ENCODE assay signal across 27 cellular contexts in the genomic region with DNA sequence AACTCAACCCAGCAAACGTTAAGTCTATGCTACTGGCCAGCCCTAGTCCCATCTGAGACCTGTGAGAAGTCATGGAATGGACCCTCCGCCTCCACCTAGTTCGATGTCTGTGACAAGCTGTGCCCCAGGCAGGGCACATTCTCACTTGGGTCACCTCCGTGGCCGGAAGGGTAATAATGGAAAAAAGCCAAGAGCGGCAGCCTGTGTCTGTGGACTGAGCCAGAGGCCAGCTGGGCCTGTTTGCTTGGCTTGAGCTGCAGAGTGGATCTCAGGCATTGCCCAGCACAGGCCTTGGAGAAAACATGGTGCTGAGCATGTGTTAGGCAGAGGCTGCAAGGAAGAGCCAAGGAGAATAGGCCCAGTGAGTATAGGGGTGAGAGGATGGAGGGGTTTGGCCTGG.
"Had no signal": no experiment of that assay in that cellular context is flagged by ENCODE, and none has a peak within 500 bp of the region (broad histone marks: within the 10 kb centered on the region; RNA-seq: fewer than 3 reads in every experiment).

No MANE protein-coding gene starts in this region.

- H3K79me2 ChIP-seq: parathyroid adenoma had no signal

- H2AFZ ChIP-seq: neural progenitor cell, parathyroid adenoma had no signal

- H3K36me3 Mint-ChIP-seq: naive thymus-derived CD4-positive, alpha-beta T cell; stimulated activated memory B cell treated with anti-CD40 and anti-IgM and Interleukin-4, amounts not matched to agents 10 μg/mL and 1 μg/mL and 100 μg/mL, for 72 hours had no signal

- H3K4me2 ChIP-seq: neural progenitor cell had no signal

- DNase-seq: colonic mucosa; effector CD8-positive, alpha-beta T cell; foreskin fibroblast; gastrocnemius medialis; hypothalamus; immature natural killer cell; islet precursor cell; kidney glomerular epithelial cell; mesendoderm; midbrain; naive thymus-derived CD4-positive, alpha-beta T cell; right cardiac atrium; sigmoid colon; stimulated activated CD4-positive, alpha-beta T cell treated with anti-CD3 and anti-CD28 coated beads, Interleukin-2, amount 100 ng/mL, for 24 hours; stimulated activated CD4-positive, alpha-beta T cell treated with anti-CD3 and anti-CD28 coated beads, Interleukin-4, amount 100 ng/mL, for 24 hours; stimulated activated naive CD8-positive, alpha-beta T cell treated with anti-CD3 and anti-CD28 coated beads, Interleukin-15, Interleukin-2, amounts not matched to agents 100 U/mL and 50 U/mL, for 24 hours; testis; transverse colon had no signal

- H3K9me3 ChIP-seq: colonic mucosa, gastrocnemius medialis, prostate gland, testis had no signal

- H3K4me1 ChIP-seq: colonic mucosa, gastrocnemius medialis, neural progenitor cell, parathyroid adenoma, prostate gland, sigmoid colon, testis, transverse colon had no signal

- H3K9ac ChIP-seq: neural progenitor cell, parathyroid adenoma had no signal

- H3K4me3 ChIP-seq: colonic mucosa, gastrocnemius medialis, neural progenitor cell, prostate gland, sigmoid colon, testis, transverse colon had no signal

- H3K27ac ChIP-seq: colonic mucosa, epithelial cell of prostate, gastrocnemius medialis, neural progenitor cell, parathyroid adenoma, prostate gland, sigmoid colon, testis, transverse colon had no signal

- H3K27me3 ChIP-seq: colonic mucosa, gastrocnemius medialis, neural progenitor cell, sigmoid colon, testis, transverse colon had no signal

- H3K27ac Mint-ChIP-seq: dendritic cell treated with granulocyte-macrophage colony-stimulating factor and Interleukin-4, amounts not matched to agents 40 ng/mL and 50 ng/mL, for 4 days; immature natural killer cell; naive thymus-derived CD4-positive, alpha-beta T cell; nephron; neural progenitor cell; stimulated activated memory B cell treated with anti-CD40 and anti-IgM and Interleukin-4, amounts not matched to agents 10 μg/mL and 1 μg/mL and 100 μg/mL, for 72 hours had no signal

- H3K36me3 ChIP-seq: colonic mucosa, gastrocnemius medialis, neural progenitor cell, prostate gland, sigmoid colon, transverse colon had no signal

- H3K4me1 Mint-ChIP-seq: immature natural killer cell; naive thymus-derived CD4-positive, alpha-beta T cell; nephron; neural progenitor cell; stimulated activated memory B cell treated with anti-CD40 and anti-IgM and Interleukin-4, amounts not matched to agents 10 μg/mL and 1 μg/mL and 100 μg/mL, for 72 hours had no signal

- ATAC-seq: esophagus mucosa; gastrocnemius medialis; naive thymus-derived CD4-positive, alpha-beta T cell; right cardiac atrium; stimulated activated memory B cell treated with anti-CD40 and anti-IgM and Interleukin-4, amounts not matched to agents 10 μg/mL and 1 μg/mL and 100 μg/mL, for 72 hours; stimulated activated naive CD8-positive, alpha-beta T cell treated with anti-CD3 and anti-CD28 coated beads, Interleukin-15, Interleukin-2, amounts not matched to agents 100 U/mL and 50 U/mL, for 24 hours had no signal

- H3K4me3 Mint-ChIP-seq: dendritic cell treated with granulocyte-macrophage colony-stimulating factor and Interleukin-4, amounts not matched to agents 40 ng/mL and 50 ng/mL, for 4 days; endodermal cell; immature natural killer cell; naive thymus-derived CD4-positive, alpha-beta T cell; nephron; neural progenitor cell; stimulated activated memory B cell treated with anti-CD40 and anti-IgM and Interleukin-4, amounts not matched to agents 10 μg/mL and 1 μg/mL and 100 μg/mL, for 72 hours had no signal
